In the genomic region with DNA sequence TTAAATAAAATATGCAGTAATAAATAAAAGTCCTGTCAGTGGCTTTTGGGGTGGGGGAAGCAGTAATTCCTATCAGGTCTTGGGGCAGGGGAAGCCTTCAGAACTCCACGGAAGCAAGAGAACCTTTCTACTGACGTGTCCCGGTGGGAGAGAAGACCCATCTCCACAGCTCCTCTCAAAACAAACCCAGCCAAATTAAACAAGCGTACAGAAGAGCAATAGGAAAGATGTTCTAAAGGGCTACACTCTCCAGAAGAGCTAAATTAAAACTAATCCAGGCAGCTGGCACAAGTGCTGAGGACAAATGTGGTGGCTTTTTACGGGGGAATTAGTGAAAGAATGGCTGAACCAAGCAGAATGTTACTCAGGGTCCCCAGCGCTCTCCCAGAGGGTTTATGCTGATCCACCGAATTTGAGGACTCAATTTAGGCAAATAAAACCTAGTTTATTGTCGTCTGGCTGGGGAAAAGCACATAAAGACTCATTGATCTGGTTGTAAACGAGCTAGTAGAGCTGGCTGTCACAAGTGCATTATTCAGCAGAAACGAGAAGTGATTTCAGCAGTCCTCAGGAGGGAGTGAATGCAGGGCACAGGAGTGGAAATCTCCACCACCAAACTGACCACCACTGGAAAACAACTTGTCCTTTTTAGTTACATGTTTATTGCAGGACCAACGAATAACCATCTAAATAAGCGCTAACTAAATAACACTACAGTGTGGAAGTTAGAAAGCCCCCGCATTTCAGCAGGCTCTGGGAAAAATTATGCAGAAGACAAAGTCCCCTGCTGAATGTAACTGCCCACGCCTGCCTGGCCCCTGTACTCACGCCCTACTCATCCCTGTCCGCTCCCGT, we compare ENCODE assay signal across 11 cellular contexts. TPM values are rescaled to one million over a fixed set of nuclear protein-coding genes. Genes with fewer than 3 reads are reported as not detected.
DNase-seq lines count a peak whose midpoint lies in the region; ATAC-seq and TF ChIP-seq lines count a peak whose summit lies in the region.
"Had no signal": no experiment of that assay in that cellular context is flagged by ENCODE, and none has a peak within 500 bp of the region (broad histone marks: within the 10 kb centered on the region; RNA-seq: fewer than 3 reads in every experiment).

No MANE protein-coding gene starts in this region.

- no peaks in the 10 kb centered on the region for H3K36me3 Mint-ChIP-seq in MCF 10A (ENCODE audit: insufficient read depth, unreplicated experiment)

- no peak overlapping the region for H3K4me3 ChIP-seq in RWPE2 (ENCODE audit: severe bottlenecking)
- H3K4me3 ChIP-seq in gastroesophageal sphincter, result peak overlapping the region in 1 of 2 donors; percentile 28
- peak overlapping the region; percentile 26 for H3K4me3 ChIP-seq in smooth muscle cell
- H3K4me3 ChIP-seq in stomach, result peak overlapping the region in 2 of 4 donors; percentile 1 to 23
- H3K4me3 ChIP-seq: BLaER1 had no signal

- CTCF ChIA-PET in MCF 10A (lab: Yijun Ruan, JAX), result interaction anchor here (0.7 to 1.4 kb wide), 5 partner anchors 9 to 683 kb away, joined by 3 to 4 read pairs (median 3); no protein-coding TSS in a partner anchor

- H2AFZ ChIP-seq in smooth muscle cell (ENCODE audit: low read depth), result peak overlapping the region; percentile 71

- TF ChIP-seq POLR2A in gastroesophageal sphincter (IDR thresholded peaks at IDR 0.05), result no peak
- TF ChIP-seq POLR2A in stomach (IDR thresholded peaks at IDR 0.05), result no peak

- H3K9me3 ChIP-seq in RWPE2 (ENCODE audit: severe bottlenecking) (no peaks in the 10 kb centered on the region), gastroesophageal sphincter (no peaks in the 10 kb centered on the region), smooth muscle cell (replicated peaks; ENCODE audit: low read depth) (no peaks in the 10 kb centered on the region), stomach (no peaks in the 10 kb centered on the region)
- H3K9me3 ChIP-seq: BLaER1, tibial nerve had no signal

- no TSS peak for BruUV-seq in MCF 10A (replicated peaks; lab: Mats Ljungman, UMichigan)

- TF ChIP-seq CTCF in RWPE2 (IDR thresholded peaks at IDR 0.05; ENCODE audit: poor library complexity, severe bottlenecking), result no peak
- no peak for TF ChIP-seq CTCF in gastroesophageal sphincter (IDR thresholded peaks at IDR 0.05)
- no peak for TF ChIP-seq CTCF in smooth muscle cell (IDR thresholded peaks at IDR 0.05; ENCODE audit: borderline replicate concordance, insufficient read depth, poor library complexity, severe bottlenecking)
- TF ChIP-seq CTCF in stomach (IDR thresholded peaks at IDR 0.05), result no peak
- no peak for TF ChIP-seq CTCF in MCF 10A (IDR thresholded peaks at IDR 0.05; ENCODE audit: unreplicated experiment)

- H3K9ac ChIP-seq in smooth muscle cell (ENCODE audit: low read depth), result peak overlapping the region; percentile 69
- H3K9ac ChIP-seq: BLaER1 had no signal

- H3K4me2 ChIP-seq in smooth muscle cell, result peak overlapping the region; percentile 87
- H3K4me2 ChIP-seq: BLaER1 had no signal

- ATAC-seq in RWPE2 (ENCODE audit: low read depth), result peak; percentile 69
- peak; percentile 48 for ATAC-seq in gastroesophageal sphincter
- no peak for ATAC-seq in GM21390 (IDR thresholded peaks at IDR 0.05; ENCODE audit: unreplicated experiment)

- H3K27ac ChIP-seq in RWPE2 (ENCODE audit: poor library complexity, severe bottlenecking) (no peak overlapping the region), gastroesophageal sphincter (peak overlapping the region in 2 of 4 donors; percentile 27), smooth muscle cell (ENCODE audit: low read depth) (peak overlapping the region; percentile 92), stomach (peak overlapping the region in 1 of 5 donors; percentile 18)
- H3K27ac ChIP-seq: BLaER1 had no signal

- WGBS in gastroesophageal sphincter (ENCODE audit: low coverage in 1 of 2), 2 donors, result 22 to 23% methylated on average over 14 to 17 of the region's 17 CpGs
- WGBS in smooth muscle cell (ENCODE audit: low lambda C conversion rate), result 15% methylated on average over 13 of the region's 17 CpGs
- 27 to 31% (median 29%) methylated on average over 17 of the region's 17 CpGs for WGBS in stomach, 5 donors

- no peaks in the 10 kb centered on the region for H3K9me3 Mint-ChIP-seq in MCF 10A (ENCODE audit: unreplicated experiment)

- peaks cover 9% of the 10 kb centered on the region for H3F3A ChIP-seq in smooth muscle cell (ENCODE audit: low read depth)

- no peaks in the 10 kb centered on the region for H3K79me2 ChIP-seq in smooth muscle cell (ENCODE audit: low read depth)

- H3K27me3 ChIP-seq in RWPE2 (ENCODE audit: insufficient read depth, poor library complexity, severe bottlenecking), result peaks cover 6% of the 10 kb centered on the region
- H3K27me3 ChIP-seq in gastroesophageal sphincter, result peaks cover 8% of the 10 kb centered on the region
- no peaks in the 10 kb centered on the region for H3K27me3 ChIP-seq in smooth muscle cell (ENCODE audit: low read depth)
- H3K27me3 ChIP-seq in stomach, result peaks cover 0 to 9% (median 0%) of the 10 kb centered on the region in 3 donors
- H3K27me3 ChIP-seq: BLaER1 had no signal

- peak in 2 of 3 experiments; percentile 8 to 50 for DNase-seq in NCI-H1417 (lab: John Stamatoyannopoulos, UW)
- no peak for DNase-seq in NCI-H1417 treated with DMSO at 0.1 percent for 48 hours (lab: John Stamatoyannopoulos, UW)
- no peak for DNase-seq in RWPE2 (ENCODE audit: low spot score)
- DNase-seq in smooth muscle cell (lab: John Stamatoyannopoulos, UW; ENCODE audit: unreplicated experiment), result no peak
- DNase-seq in stomach, result no peak
- no peak for DNase-seq in MCF 10A (ENCODE audit: unreplicated experiment)
- DNase-seq: NCI-H2029 treated with DMSO at 0.1 percent for 48 hours had no signal

- peaks cover 44% of the 10 kb centered on the region for H3K27me3 Mint-ChIP-seq in MCF 10A (ENCODE audit: insufficient read depth, unreplicated experiment)

- H3K4me3 Mint-ChIP-seq in MCF 10A (ENCODE audit: unreplicated experiment), result no peak overlapping the region

- no peaks in the 10 kb centered on the region for H3K4me1 Mint-ChIP-seq in MCF 10A (ENCODE audit: insufficient read depth, unreplicated experiment)

- H3K4me1 ChIP-seq in RWPE2 (ENCODE audit: insufficient read depth, poor library complexity, severe bottlenecking), result no peaks in the 10 kb centered on the region
- peaks cover 0 to 16% (median 6%) of the 10 kb centered on the region in 3 donors for H3K4me1 ChIP-seq in gastroesophageal sphincter
- peaks cover 17% of the 10 kb centered on the region for H3K4me1 ChIP-seq in smooth muscle cell (ENCODE audit: low read depth)
- H3K4me1 ChIP-seq in stomach, result peaks cover 0 to 16% (median 7%) of the 10 kb centered on the region in 4 donors
- H3K4me1 ChIP-seq: BLaER1 had no signal

- POLR2A ChIA-PET in MCF 10A (lab: Yijun Ruan, JAX), result no interaction called here

- TF ChIP-seq EP300 in gastroesophageal sphincter (IDR thresholded peaks at IDR 0.05) (no peak), stomach (IDR thresholded peaks at IDR 0.05) (no peak)

- no peaks in the 10 kb centered on the region for H4K20me1 ChIP-seq in smooth muscle cell (ENCODE audit: low read depth)
- H4K20me1 ChIP-seq: BLaER1 had no signal

- H3K27ac Mint-ChIP-seq in MCF 10A (ENCODE audit: low read depth, unreplicated experiment), result no peak overlapping the region

- H3K36me3 ChIP-seq in RWPE2 (ENCODE audit: low read depth) (no peaks in the 10 kb centered on the region), gastroesophageal sphincter (no peaks in the 10 kb centered on the region), smooth muscle cell (ENCODE audit: low read depth) (no peaks in the 10 kb centered on the region), stomach (no peaks in the 10 kb centered on the region)
- H3K36me3 ChIP-seq: BLaER1, tibial nerve had no signal

- intact Hi-C loops in stomach (cut with DNase I; ENCODE audit: low total_unique reads), result no loop called here
- intact Hi-C loops in MCF 10A (cut with micrococcal nuclease), result no loop called here

RNA-seq across cellular contexts. Expression of a gene that starts 13.5 kb away (rescaled TPM):
- total RNA-seq in gastroesophageal sphincter (not detected), smooth muscle cell (not detected in 2 replicates), stomach (not detected), MCF 10A (2022) (not detected in 2 replicates)
- polyA plus RNA-seq in smooth muscle cell (not detected in 2 replicates), stomach (1 to 10 TPM in 2 of 3 donors, under 1 TPM in 1; 0.68 to 2.7 (median 1.4) TPM)

Comparison
In these comparisons a context has a peak if more than half of its experiments do, and no peak if none do; other contexts are left out.
1. DNase-seq: peak in NCI-H1417 (2 of 3); none in NCI-H1417 treated with DMSO at 0.1 percent for 48 hours (single experiment), RWPE2 (single experiment), smooth muscle cell (single experiment), stomach (single experiment) and MCF 10A (single experiment).